In genomic region chr11:83558281-83558680, GRCh38 we compare ENCODE assay signal across 22 cellular contexts.
DNase-seq lines count a peak whose midpoint lies in the region; ATAC-seq, FAIRE-seq and TF ChIP-seq lines count a peak whose summit lies in the region.
"Had no signal": no experiment of that assay in that cellular context is flagged by ENCODE, and none has a peak within 500 bp of the region (broad histone marks: within the 10 kb centered on the region; RNA-seq: fewer than 3 reads in every experiment).

No MANE protein-coding gene starts in this region.

- H3K27ac ChIP-seq in A673 (ENCODE audit: low read depth, low read length, poor library complexity, severe bottlenecking) (no peak overlapping the region), colonic mucosa (no peak overlapping the region)
- no peak overlapping the region; a peak in 1 of 22 replicates for H3K27ac ChIP-seq in BLaER1 treated with 17β-estradiol and CSF1 and Interleukin-3, amounts not matched to agents 10 nM and 100 nM

- no peak for DNase-seq in A673 (ENCODE audit: low spot score)
- no peak for DNase-seq in activated B cell treated with CpG ODN at 0.5 μM for 24 hours
- no peak for DNase-seq in frontal cortex (ENCODE audit: low spot score in 2 of 2)
- no peak for DNase-seq in colonic mucosa
- DNase-seq in NCI-H2107 (lab: John Stamatoyannopoulos, UW), result no peak
- no peak for DNase-seq in activated CD4-positive, alpha-beta T cell treated with anti-CD3 and anti-CD28 coated beads, Interleukin-2, amount 50 U/mL, for 48 hours
- no peak for DNase-seq in epidermal melanocyte (ENCODE audit: insufficient read length, low spot score)
- DNase-seq: 8988T; BE2C; CD4-positive, alpha-beta memory T cell; DMS153; DMS79; H7; HFFc6; IMR-90 had no signal

- peaks cover 4% of the 10 kb centered on the region for H3K27me3 Mint-ChIP-seq in activated B cell treated with CpG ODN at 0.5 μM for 24 hours

- BruUV-seq in A673 (replicated peaks; lab: Mats Ljungman, UMichigan), result no TSS peak

- H3K27me3 ChIP-seq in A673 (replicated peaks; ENCODE audit: insufficient read depth, low read depth, low read length, poor library complexity) (no peaks in the 10 kb centered on the region), colonic mucosa (no peaks in the 10 kb centered on the region)
- H3K27me3 ChIP-seq in BLaER1 treated with 17β-estradiol and CSF1 and Interleukin-3, amounts not matched to agents 10 nM and 100 nM, result no peaks in the 10 kb centered on the region
- H3K27me3 ChIP-seq: BE2C had no signal

- no peaks in the 10 kb centered on the region for H4K20me1 ChIP-seq in BLaER1 treated with 17β-estradiol and CSF1 and Interleukin-3, amounts not matched to agents 10 nM and 100 nM

- no peak for ATAC-seq in activated B cell treated with CpG ODN at 0.5 μM for 24 hours (ENCODE audit: low read depth)
- ATAC-seq: GM12878, GM23338, HCT116, K562 had no signal

- CTCF ChIA-PET in A673 (lab: Charles Lee), result no interaction called here
- CTCF ChIA-PET in activated B cell treated with CpG ODN at 0.5 μM for 24 hours (lab: Charles Lee), result no interaction called here

- TF ChIP-seq CTCF in A673 (conservative IDR thresholded peaks at IDR 0.05; ENCODE audit: low read depth, low read length), result 0 out of 2 replicates have a peak, but pooled peaks have one; percentile 17
- TF ChIP-seq CTCF in activated B cell treated with CpG ODN at 0.5 μM for 24 hours (IDR thresholded peaks at IDR 0.05), result no peak
- no peak for TF ChIP-seq CTCF in colonic mucosa (IDR thresholded peaks at IDR 0.05)

- intact Hi-C loops in A673 (cut with micrococcal nuclease; ENCODE audit: unreplicated experiment) (no loop called here), activated B cell treated with CpG ODN at 0.5 μM for 24 hours (cut with micrococcal nuclease) (no loop called here), colonic mucosa (cut with DNase I) (no loop called here)

- peaks cover 42% of the 10 kb centered on the region for H3K4me1 Mint-ChIP-seq in activated B cell treated with CpG ODN at 0.5 μM for 24 hours
- H3K4me1 Mint-ChIP-seq: CD14-positive monocyte; CD4-positive, alpha-beta memory T cell had no signal

- FAIRE-seq in frontal cortex (lab: Jason Lieb, UNC), result peak; percentile 76
- FAIRE-seq: GM12878, HTR-8/SVneo, K562 had no signal

- POLR2A ChIA-PET in A673 (lab: Charles Lee; ENCODE audit: low non-redundant PET), result no interaction called here
- POLR2A ChIA-PET in activated B cell treated with CpG ODN at 0.5 μM for 24 hours (lab: Charles Lee), result no interaction called here

- H3K4me1 ChIP-seq in A673 (ENCODE audit: insufficient read depth, low read length, poor library complexity, severe bottlenecking), result peaks cover 61% of the 10 kb centered on the region
- peaks cover 17 to 36% (median 30%) of the 10 kb centered on the region in 10 experiments; a peak in 19 of 20 replicates for H3K4me1 ChIP-seq in BLaER1 treated with 17β-estradiol and CSF1 and Interleukin-3, amounts not matched to agents 10 nM and 100 nM
- H3K4me1 ChIP-seq in colonic mucosa, result no peaks in the 10 kb centered on the region

- H3K36me3 Mint-ChIP-seq in activated B cell treated with CpG ODN at 0.5 μM for 24 hours (ENCODE audit: low read depth), result no peaks in the 10 kb centered on the region
- H3K36me3 Mint-ChIP-seq: CD14-positive monocyte; CD4-positive, alpha-beta memory T cell had no signal

- H3K9me3 Mint-ChIP-seq in activated B cell treated with CpG ODN at 0.5 μM for 24 hours, result peaks cover 2% of the 10 kb centered on the region
- H3K9me3 Mint-ChIP-seq: GM23338, HFFc6 had no signal

- H3K36me3 ChIP-seq in A673 (ENCODE audit: insufficient read depth, low read length, poor library complexity, severe bottlenecking), result peaks cover 29% of the 10 kb centered on the region
- no peaks in the 10 kb centered on the region for H3K36me3 ChIP-seq in BLaER1 treated with 17β-estradiol and CSF1 and Interleukin-3, amounts not matched to agents 10 nM and 100 nM
- no peaks in the 10 kb centered on the region for H3K36me3 ChIP-seq in colonic mucosa
- H3K36me3 ChIP-seq: BE2C had no signal

- no peak overlapping the region for H3K9ac ChIP-seq in BLaER1 treated with 17β-estradiol and CSF1 and Interleukin-3, amounts not matched to agents 10 nM and 100 nM
- no peak overlapping the region for H3K9ac ChIP-seq in colonic mucosa (ENCODE audit: low read depth in 2 of 2, low read length in 2 of 2)

- H3K9me3 ChIP-seq in A673 (ENCODE audit: low read depth, low read length, poor library complexity, severe bottlenecking), result no peaks in the 10 kb centered on the region
- 0 out of 22 replicates have a peak, but pooled peaks cover 0 to 3% (median 0%) of the 10 kb centered on the region in 11 experiments for H3K9me3 ChIP-seq in BLaER1 treated with 17β-estradiol and CSF1 and Interleukin-3, amounts not matched to agents 10 nM and 100 nM (replicated peaks in 1 of 11)
- no peaks in the 10 kb centered on the region for H3K9me3 ChIP-seq in colonic mucosa
- H3K9me3 ChIP-seq: BE2C had no signal

- H3K4me3 ChIP-seq in A673 (ENCODE audit: low read depth, low read length, poor library complexity, severe bottlenecking) (no peak overlapping the region), colonic mucosa (no peak overlapping the region)
- H3K4me3 ChIP-seq in BLaER1 treated with 17β-estradiol and CSF1 and Interleukin-3, amounts not matched to agents 10 nM and 100 nM, result no peak overlapping the region
- H3K4me3 ChIP-seq: GM12878, GM23338, K562 had no signal

- no peak overlapping the region for H3K4me3 Mint-ChIP-seq in activated B cell treated with CpG ODN at 0.5 μM for 24 hours
- H3K4me3 Mint-ChIP-seq: CD14-positive monocyte; CD4-positive, alpha-beta memory T cell; GM23338; HFFc6 had no signal

- H3K27ac Mint-ChIP-seq in activated B cell treated with CpG ODN at 0.5 μM for 24 hours, result peak overlapping the region; percentile 81
- H3K27ac Mint-ChIP-seq: CD14-positive monocyte; CD4-positive, alpha-beta memory T cell; GM23338; HFFc6 had no signal

- peak overlapping the region in 10 of 11 experiments; percentile 10 to 70 (median 58); a peak in 14 of 22 replicates for H3K4me2 ChIP-seq in BLaER1 treated with 17β-estradiol and CSF1 and Interleukin-3, amounts not matched to agents 10 nM and 100 nM
